ENCODE assay signal across 20 cellular contexts in genomic region chr12:106601031-106601430, GRCh38. TPM values are rescaled to one million over a fixed set of nuclear protein-coding genes. Genes with fewer than 3 reads are reported as not detected.
DNase-seq lines count a peak whose midpoint lies in the region; ATAC-seq and TF ChIP-seq lines count a peak whose summit lies in the region.
"Had no signal": no experiment of that assay in that cellular context is flagged by ENCODE, and none has a peak within 500 bp of the region (broad histone marks: within the 10 kb centered on the region; RNA-seq: fewer than 3 reads in every experiment).

No MANE protein-coding gene starts in this region.

- no peak overlapping the region for H3K27ac Mint-ChIP-seq in WTC11
- H3K27ac Mint-ChIP-seq: activated T-helper 17 cell treated with anti-CD3 and anti-CD28 coated beads, Interleukin-2, amount 50 U/mL, for 72 hours; naive thymus-derived CD8-positive, alpha-beta T cell had no signal

- POLR2A ChIA-PET in WTC11 (lab: Charles Lee), result interaction anchor here (0.5 to 1.1 kb wide), 2 partner anchors 13 to 167 kb away, joined by 3 read pairs; no protein-coding TSS in a partner anchor

- no peaks in the 10 kb centered on the region for H3K9me3 Mint-ChIP-seq in WTC11
- H3K9me3 Mint-ChIP-seq: activated T-helper 17 cell treated with anti-CD3 and anti-CD28 coated beads, Interleukin-2, amount 50 U/mL, for 72 hours had no signal

- H3K36me3 Mint-ChIP-seq in WTC11, result no peaks in the 10 kb centered on the region
- H3K36me3 Mint-ChIP-seq: naive thymus-derived CD8-positive, alpha-beta T cell had no signal

- peaks cover 25% of the 10 kb centered on the region for H3K4me1 Mint-ChIP-seq in WTC11
- H3K4me1 Mint-ChIP-seq: activated T-helper 17 cell treated with anti-CD3 and anti-CD28 coated beads, Interleukin-2, amount 50 U/mL, for 72 hours had no signal

- H3K4me3 Mint-ChIP-seq in WTC11, result no peak overlapping the region
- H3K4me3 Mint-ChIP-seq: activated T-helper 17 cell treated with anti-CD3 and anti-CD28 coated beads, Interleukin-2, amount 50 U/mL, for 72 hours; naive thymus-derived CD8-positive, alpha-beta T cell had no signal

- peak; percentile 28 for DNase-seq in Daoy (ENCODE audit: low read depth)
- peak; percentile 63 for DNase-seq in HuH-7 (ENCODE audit: low spot score)
- peak; percentile 56 for DNase-seq in WTC11 (ENCODE audit: low spot score)
- peak; percentile 47 for DNase-seq in midbrain (lab: John Stamatoyannopoulos, UW)
- no peak for DNase-seq in stimulated activated CD4-positive, alpha-beta T cell treated with anti-CD3 and anti-CD28 coated beads, Interleukin-2, amount 100 ng/mL, for 24 hours
- no peak for DNase-seq in foreskin melanocyte
- DNase-seq: activated CD4-positive, CD25-positive, alpha-beta regulatory T cell; AML-193; dorsolateral prefrontal cortex; mammary epithelial cell; naive thymus-derived CD8-positive, alpha-beta T cell; NCI-H2171; Right ventricle myocardium superior; spleen; testis had no signal

- no peak for TF ChIP-seq CTCF in WTC11 (IDR thresholded peaks at IDR 0.05)

- ATAC-seq in WTC11 (peak; percentile 81), HG02973 (IDR thresholded peaks at IDR 0.05; ENCODE audit: unreplicated experiment) (no peak)
- ATAC-seq: activated T-helper 17 cell treated with anti-CD3 and anti-CD28 coated beads, Interleukin-2, amount 50 U/mL, for 72 hours; esophagus mucosa; naive thymus-derived CD8-positive, alpha-beta T cell had no signal

- peaks cover 5% of the 10 kb centered on the region for H3K27me3 Mint-ChIP-seq in WTC11 (ENCODE audit: low read depth)

- CTCF ChIA-PET in WTC11 (lab: Charles Lee), result interaction anchor here (0.8 to 1.4 kb wide), 2 partner anchors 15 to 318 kb away, joined by 3 read pairs; no protein-coding TSS in a partner anchor

TF ChIP-seq in WTC11, 78 proteins besides CTCF, POLR2A, EP300 and RAD21:
- TF ChIP-seq ZNF423 (CRISPR knock-in tag; IDR thresholded peaks at IDR 0.05) (peak; percentile 84), CBFB (CRISPR knock-in tag; IDR thresholded peaks at IDR 0.05; ENCODE audit: low read depth) (0 out of 2 replicates have a peak, but pooled peaks have one; percentile 38), OVOL2 (CRISPR knock-in tag; IDR thresholded peaks at IDR 0.05; ENCODE audit: borderline replicate concordance) (no peak)

RNA-seq across cellular contexts. Expression of gene RFX4, which starts 18.2 kb away (rescaled TPM):
- not detected in 2 replicates for total RNA-seq in Daoy (2014; rRNA removed; shearing (Covaris generic))
- 0.14 to 0.26 TPM in 2 of 3 replicates, not detected in the other for total RNA-seq in WTC11 (2021)
- total RNA-seq: activated T-helper 17 cell treated with anti-CD3 and anti-CD28 coated beads, Interleukin-2, amount 50 U/mL, for 72 hours; esophagus mucosa; glomerular endothelial cell; mammary epithelial cell; naive thymus-derived CD8-positive, alpha-beta T cell; Right ventricle myocardium superior; spleen; T-helper 2 cell treated with Interferon-gamma antibody and Interleukin-4, amounts not matched to agents 100 ng/mL and 5 ng/mL, for 36 hours had no signal

Comparison
In these comparisons a context has a peak if more than half of its experiments do, and no peak if none do; other contexts are left out.
1. DNase-seq: peak in Daoy (single experiment), HuH-7 (single experiment), WTC11 (single experiment) and midbrain (single experiment); none in stimulated activated CD4-positive, alpha-beta T cell treated with anti-CD3 and anti-CD28 coated beads, Interleukin-2, amount 100 ng/mL, for 24 hours (0 of 2) and foreskin melanocyte (single experiment).